13 cellular contexts compared by ENCODE assay signal in genomic region chr20:1888796-1889463, GRCh38. TPM values are rescaled to one million over a fixed set of nuclear protein-coding genes. Genes with fewer than 3 reads are reported as not detected.
DNase-seq lines count a peak whose midpoint lies in the region; ATAC-seq and TF ChIP-seq lines count a peak whose summit lies in the region.
"Had no signal": no experiment of that assay in that cellular context is flagged by ENCODE, and none has a peak within 500 bp of the region (broad histone marks: within the 10 kb centered on the region; RNA-seq: fewer than 3 reads in every experiment).

No MANE protein-coding gene starts in this region.

- no peaks in the 10 kb centered on the region for H3K27me3 ChIP-seq in right cardiac atrium (ENCODE audit: control insufficient read depth, insufficient read depth)
- no peaks in the 10 kb centered on the region for H3K27me3 ChIP-seq in aorta (ENCODE audit: control insufficient read depth in 1 of 2, insufficient read depth in 2 of 2, low read length in 1 of 2)

- BruUV-seq in OCI-LY7 (replicated peaks; lab: Mats Ljungman, UMichigan): no TSS peak

- peaks cover 43 to 46% of the 10 kb centered on the region in 2 donors for H3K27me3 Mint-ChIP-seq in natural killer cell (ENCODE audit: low read depth in 2 of 2)
- H3K27me3 Mint-ChIP-seq in natural killer cell treated with Interleukin-12 subunit alpha and Interleukin-12 subunit beta and Interleukin-15 and Interleukin-18, amount 100 ng/mL, for 72 hours: peaks cover 34 to 45% of the 10 kb centered on the region in 2 donors

- no peak overlapping the region for H3K4me3 Mint-ChIP-seq in natural killer cell
- H3K4me3 Mint-ChIP-seq in natural killer cell treated with Interleukin-12 subunit alpha and Interleukin-12 subunit beta and Interleukin-15 and Interleukin-18, amount 100 ng/mL, for 72 hours: no peak overlapping the region
- H3K4me3 Mint-ChIP-seq: neural crest cell; T-helper 1 cell treated with Interleukin-12 subunit alpha and Interleukin-12 subunit beta and Interleukin-4 antibody, amounts not matched to agents 30 μg/mL and 1 μg/mL, for 36 hours had no signal

- WGBS in right cardiac atrium: 59% methylated on average over 7 of the region's 7 CpGs
- 78 to 80% methylated on average over 7 of the region's 7 CpGs for WGBS in aorta, 2 donors

- H3K9me3 ChIP-seq in right cardiac atrium (ENCODE audit: control insufficient read depth, low read length) (no peaks in the 10 kb centered on the region), aorta (ENCODE audit: control insufficient read depth, low read length) (no peaks in the 10 kb centered on the region), OCI-LY7 (ENCODE audit: low read length) (no peaks in the 10 kb centered on the region)

- no peak overlapping the region for H3K4me2 ChIP-seq in OCI-LY7 (ENCODE audit: low read length)

- H3K9me2 ChIP-seq in OCI-LY7 (ENCODE audit: insufficient read depth, low read length): no peaks in the 10 kb centered on the region

- H3K27ac Mint-ChIP-seq in natural killer cell: no peak overlapping the region
- no peak overlapping the region for H3K27ac Mint-ChIP-seq in natural killer cell treated with Interleukin-12 subunit alpha and Interleukin-12 subunit beta and Interleukin-15 and Interleukin-18, amount 100 ng/mL, for 72 hours
- H3K27ac Mint-ChIP-seq: T-helper 1 cell treated with Interleukin-12 subunit alpha and Interleukin-12 subunit beta and Interleukin-4 antibody, amounts not matched to agents 30 μg/mL and 1 μg/mL, for 36 hours had no signal

- H3K4me1 ChIP-seq in right cardiac atrium (ENCODE audit: control insufficient read depth, insufficient read depth, low read length): no peaks in the 10 kb centered on the region
- H3K4me1 ChIP-seq in aorta (ENCODE audit: control insufficient read depth in 1 of 2, insufficient read depth in 2 of 2, low read length in 2 of 2): no peaks in the 10 kb centered on the region
- no peaks in the 10 kb centered on the region for H3K4me1 ChIP-seq in OCI-LY7 (ENCODE audit: insufficient read depth, low read length, poor library complexity, severe bottlenecking)

- DNase-seq in natural killer cell: no peak
- DNase-seq in natural killer cell treated with Interleukin-12 subunit alpha and Interleukin-12 subunit beta and Interleukin-15 and Interleukin-18, amount 100 ng/mL, for 72 hours (ENCODE audit: low spot score): no peak
- DNase-seq in UCSD-AML1 (lab: John Stamatoyannopoulos, UW; ENCODE audit: unreplicated experiment): peak; percentile 60
- peak in 2 of 3 donors; percentile 39 to 73 for DNase-seq in right cardiac atrium
- DNase-seq in aorta: no peak
- DNase-seq in stimulated activated naive CD4-positive, alpha-beta T cell treated with Interleukin-2 at 50 U/mL for 16 hours (lab: John Stamatoyannopoulos, UW): no peak
- no peak for DNase-seq in OCI-LY7 (ENCODE audit: low spot score)
- DNase-seq: glutamatergic neuron; NCI-H2227 treated with DMSO at 0.1 percent for 48 hours; stimulated activated CD4-positive, alpha-beta T cell treated with anti-CD3 and anti-CD28 coated beads, Interleukin-4, amount 100 ng/mL, for 4 hours had no signal

- CTCF ChIA-PET in OCI-LY7 (lab: Charles Lee; ENCODE audit: unreplicated experiment): no interaction called here

- no peaks in the 10 kb centered on the region for H3K4me1 Mint-ChIP-seq in natural killer cell
- no peaks in the 10 kb centered on the region for H3K4me1 Mint-ChIP-seq in natural killer cell treated with Interleukin-12 subunit alpha and Interleukin-12 subunit beta and Interleukin-15 and Interleukin-18, amount 100 ng/mL, for 72 hours (ENCODE audit: low read depth in 2 of 2)

- H3K4me3 ChIP-seq in right cardiac atrium (ENCODE audit: low read length) (no peak overlapping the region), aorta (ENCODE audit: low read length in 2 of 2) (no peak overlapping the region), OCI-LY7 (ENCODE audit: low read depth, low read length, poor library complexity, severe bottlenecking) (no peak overlapping the region)

- H3K27ac ChIP-seq in right cardiac atrium (ENCODE audit: low read length) (no peak overlapping the region), aorta (ENCODE audit: low read depth in 1 of 2, low read length in 2 of 2) (no peak overlapping the region), OCI-LY7 (ENCODE audit: low read depth, low read length, poor library complexity, severe bottlenecking) (no peak overlapping the region)

- intact Hi-C loops in natural killer cell (cut with micrococcal nuclease): no loop called here
- intact Hi-C loops in right cardiac atrium (cut with DNase I): no loop called here
- intact Hi-C loops in aorta (cut with DNase I): no loop called here
- intact Hi-C loops in OCI-LY7 (cut with micrococcal nuclease; ENCODE audit: unreplicated experiment): no loop called here

- no peak overlapping the region for H2AFZ ChIP-seq in OCI-LY7 (ENCODE audit: low read length)

- peak in 2 of 3 donors; percentile 9 to 66 for ATAC-seq in natural killer cell
- ATAC-seq in natural killer cell treated with Interleukin-12 subunit alpha and Interleukin-12 subunit beta and Interleukin-15 and Interleukin-18, amount 100 ng/mL, for 72 hours: no peak
- peak; percentile 23 to 46 for ATAC-seq in right cardiac atrium
- peak; percentile 42 for ATAC-seq in aorta (ENCODE audit: low FRiP score)
- ATAC-seq in GM19463 (IDR thresholded peaks at IDR 0.05; ENCODE audit: unreplicated experiment): no peak

- H3K36me3 ChIP-seq in aorta (ENCODE audit: control insufficient read depth in 1 of 2, insufficient read depth in 2 of 2, low read length in 1 of 2): no peaks in the 10 kb centered on the region
- no peaks in the 10 kb centered on the region for H3K36me3 ChIP-seq in OCI-LY7 (ENCODE audit: insufficient read depth, low read length)

- H4K20me1 ChIP-seq in OCI-LY7 (ENCODE audit: insufficient read depth, low read length): no peaks in the 10 kb centered on the region

- H3K79me2 ChIP-seq in OCI-LY7 (ENCODE audit: insufficient read depth, low read depth, low read length): no peaks in the 10 kb centered on the region

- no peaks in the 10 kb centered on the region for H3K36me3 Mint-ChIP-seq in natural killer cell
- no peaks in the 10 kb centered on the region for H3K36me3 Mint-ChIP-seq in natural killer cell treated with Interleukin-12 subunit alpha and Interleukin-12 subunit beta and Interleukin-15 and Interleukin-18, amount 100 ng/mL, for 72 hours

- no peaks in the 10 kb centered on the region for H3K9me3 Mint-ChIP-seq in natural killer cell
- H3K9me3 Mint-ChIP-seq in natural killer cell treated with Interleukin-12 subunit alpha and Interleukin-12 subunit beta and Interleukin-15 and Interleukin-18, amount 100 ng/mL, for 72 hours: no peaks in the 10 kb centered on the region
- H3K9me3 Mint-ChIP-seq: neural crest cell; T-helper 1 cell treated with Interleukin-12 subunit alpha and Interleukin-12 subunit beta and Interleukin-4 antibody, amounts not matched to agents 30 μg/mL and 1 μg/mL, for 36 hours had no signal

- POLR2A ChIA-PET in OCI-LY7 (lab: Charles Lee): no interaction called here

- no peak for TF ChIP-seq CTCF in natural killer cell (IDR thresholded peaks at IDR 0.05)
- TF ChIP-seq CTCF in OCI-LY7 (conservative IDR thresholded peaks at IDR 0.05; ENCODE audit: low read length): no peak

RNA-seq across cellular contexts. Expression of gene SIRPA, which starts 6.3 kb away (rescaled TPM):
- total RNA-seq in natural killer cell: 1 to 10 TPM; 1.3 to 7.5 (median 2.3) TPM
- total RNA-seq in natural killer cell treated with Interleukin-12 subunit alpha and Interleukin-12 subunit beta and Interleukin-15 and Interleukin-18, amount 100 ng/mL, for 72 hours: 1 to 10 TPM in 1 of 2 donors, under 1 TPM in 1; 0.14 to 1.0 TPM
- total RNA-seq in right cardiac atrium: 10 to 100 TPM; 28.1 to 45.2 (median 34.7) TPM
- polyA plus RNA-seq in right cardiac atrium: 19.5 TPM
- total RNA-seq in aorta: 10 to 100 TPM; 41.4 to 62.9 TPM
- polyA plus RNA-seq in aorta: 10 to 100 TPM; 14.8 to 15.3 TPM
- total RNA-seq in OCI-LY7 (2014; rRNA removed; shearing (Covaris generic)): not detected in 2 replicates
- not detected in 2 replicates for total RNA-seq in OCI-LY7 (2022)

Comparison
In these comparisons a context has a peak if more than half of its experiments do, and no peak if none do; other contexts are left out.
1. ATAC-seq: peak in natural killer cell (2 of 3), right cardiac atrium (2 of 2) and aorta (single experiment); none in natural killer cell treated with Interleukin-12 subunit alpha and Interleukin-12 subunit beta and Interleukin-15 and Interleukin-18, amount 100 ng/mL, for 72 hours (0 of 2) and GM19463 (single experiment).
2. DNase-seq: peak in UCSD-AML1 (single experiment) and right cardiac atrium (2 of 3); none in natural killer cell (single experiment), natural killer cell treated with Interleukin-12 subunit alpha and Interleukin-12 subunit beta and Interleukin-15 and Interleukin-18, amount 100 ng/mL, for 72 hours (single experiment), aorta (0 of 2), stimulated activated naive CD4-positive, alpha-beta T cell treated with Interleukin-2 at 50 U/mL for 16 hours (single experiment) and OCI-LY7 (single experiment).